In genomic region chr1:233599542-233600073, GRCh38 we compare ENCODE assay signal across 13 cellular contexts.
DNase-seq lines count a peak whose midpoint lies in the region; ATAC-seq and TF ChIP-seq lines count a peak whose summit lies in the region.
"Had no signal": no experiment of that assay in that cellular context is flagged by ENCODE, and none has a peak within 500 bp of the region (broad histone marks: within the 10 kb centered on the region; RNA-seq: fewer than 3 reads in every experiment).

No MANE protein-coding gene starts in this region.

- TF ChIP-seq CTCF in GM13977 (IDR thresholded peaks at IDR 0.05; ENCODE audit: extremely low read depth, insufficient read depth, missing control alignments), result no peak

- ATAC-seq in GM19372 (IDR thresholded peaks at IDR 0.05; ENCODE audit: low read depth, unreplicated experiment) (peak; percentile 45), HG02885 (IDR thresholded peaks at IDR 0.05; ENCODE audit: poor library complexity, unreplicated experiment) (peak; percentile 60), HG02642 (IDR thresholded peaks at IDR 0.05; ENCODE audit: poor library complexity, unreplicated experiment) (no peak)

- peak; percentile 36 for DNase-seq in GM13977 (ENCODE audit: low spot score)
- no peak for DNase-seq in inferior parietal cortex (ENCODE audit: extremely low spot score)
- DNase-seq in T1000 (lab: John Stamatoyannopoulos, UW), result no peak
- DNase-seq in COR-L47 (lab: John Stamatoyannopoulos, UW), result no peak
- DNase-seq: colonic mucosa, IMR-90, NCI-H187 treated with DMSO at 0.1 percent for 48 hours, SW 1271 had no signal

- in situ Hi-C loops in GM13977 (cut with MboI; ENCODE audit: low pct_unique_long_range_greater_than_20kb, low sequenced_read_pairs, unreplicated experiment), result no loop called here

- H3K9me3 ChIP-seq in KOPT-K1 (ENCODE audit: insufficient read depth, low read length, poor library complexity, severe bottlenecking), result peaks cover 14% of the 10 kb centered on the region
- H3K9me3 ChIP-seq: colonic mucosa had no signal

- H3K36me3 ChIP-seq in KOPT-K1 (ENCODE audit: insufficient read depth, low read length), result no peaks in the 10 kb centered on the region
- H3K36me3 ChIP-seq: colonic mucosa had no signal

- peak overlapping the region; percentile 89 for H3K27ac ChIP-seq in KOPT-K1 (ENCODE audit: low read depth, low read length, poor library complexity, severe bottlenecking)
- H3K27ac ChIP-seq: C4-2B, colonic mucosa had no signal
